Comparison of ENCODE assay signal across 13 cellular contexts in genomic region chrX:102658551-102658950, GRCh38. TPM values are rescaled to one million over a fixed set of nuclear protein-coding genes. Genes with fewer than 3 reads are reported as not detected.
A peak's percentile ranks its signal among the peaks of the same experiment; 100 is the strongest.
DNase-seq lines count a peak whose midpoint lies in the region; ATAC-seq, FAIRE-seq and TF ChIP-seq lines count a peak whose summit lies in the region.
"Had no signal": no experiment of that assay in that cellular context is flagged by ENCODE, and none has a peak within 500 bp of the region (broad histone marks: within the 10 kb centered on the region; RNA-seq: fewer than 3 reads in every experiment).

No MANE protein-coding gene starts in this region.

- intact Hi-C loops in HepG2 (cut with micrococcal nuclease; ENCODE audit: unreplicated experiment): loop anchor here (5.0 kb wide), 1 partner anchor 109 kb away; no protein-coding TSS in a partner anchor

- TF ChIP-seq POLR2A in HepG2 (IDR thresholded peaks at IDR 0.05; ENCODE audit: insufficient read depth in 1 of 2, low read depth in 2 of 2, low read length in 2 of 2) (no peak), Peyer's patch (IDR thresholded peaks at IDR 0.05) (no peak)

- H3K9me3 ChIP-seq in HepG2 (ENCODE audit: low read length) (no peaks in the 10 kb centered on the region), subcutaneous abdominal adipose tissue (ENCODE audit: control insufficient read depth in 5 of 5, low read length in 5 of 5) (peaks cover 0 to under 1% (median 0%) of the 10 kb centered on the region in 5 donors), Peyer's patch (no peaks in the 10 kb centered on the region)
- H3K9me3 ChIP-seq: SJSA1 had no signal

- H3K36me3 ChIP-seq in HepG2 (replicated peaks in 1 of 2; ENCODE audit: control insufficient read depth in 1 of 2, insufficient read depth in 2 of 2, low read length in 2 of 2): no peaks in the 10 kb centered on the region
- no peaks in the 10 kb centered on the region for H3K36me3 ChIP-seq in subcutaneous abdominal adipose tissue (ENCODE audit: control insufficient read depth in 5 of 5, insufficient read depth in 5 of 5, low read length in 5 of 5)
- H3K36me3 ChIP-seq in Peyer's patch: no peaks in the 10 kb centered on the region
- H3K36me3 ChIP-seq: SJSA1 had no signal

- no TSS peak for BruUV-seq in HepG2 (replicated peaks; lab: Mats Ljungman, UMichigan)

- H3K27ac ChIP-seq in HepG2 (ENCODE audit: extremely low read length, insufficient read depth, low read length) (no peak overlapping the region), subcutaneous abdominal adipose tissue (ENCODE audit: low read depth, low read length) (peak overlapping the region; percentile 9), Peyer's patch (no peak overlapping the region)
- H3K27ac ChIP-seq: SJSA1, VCaP had no signal

- CTCF ChIA-PET in activated naive CD4-positive, alpha-beta T cell treated with anti-CD3 and anti-CD28 coated beads, Interleukin-2, amount 10 ng/mL, durations not matched to agents 7 days and 5 days (lab: Charles Lee): no interaction called here
- CTCF ChIA-PET in HepG2 (lab: Yijun Ruan, JAX; ENCODE audit: low intra/inter-chr PET ratio, low total read pairs): no interaction called here

- TF ChIP-seq RAD21 in HepG2 (CRISPR knock-in tag; IDR thresholded peaks at IDR 0.05): no peak

- TF ChIP-seq CTCF in HepG2 (CRISPR knock-in tag; IDR thresholded peaks at IDR 0.05) (no peak), Peyer's patch (IDR thresholded peaks at IDR 0.05) (no peak)

- POLR2A ChIA-PET in HepG2 (lab: Yijun Ruan, JAX): interaction anchor here (0.7 to 1.0 kb wide), 2 partner anchors 20 to 60 kb away, joined by 3 to 7 read pairs; partner anchors contain the start of gene ARMCX5

- H3K4me2 ChIP-seq in HepG2 (ENCODE audit: low read depth, low read length): peak overlapping the region; percentile 81; the same call in 1 of the 2 replicates

- in situ Hi-C loops in HepG2 (cut with HindIII; ENCODE audit: extremely low pct_ligation_motif_present, low pct_unique_long_range_greater_than_20kb): no loop called here

- H3K4me1 Mint-ChIP-seq in activated naive CD4-positive, alpha-beta T cell treated with anti-CD3 and anti-CD28 coated beads, Interleukin-2, amount 10 ng/mL, durations not matched to agents 7 days and 5 days: peaks cover 17% of the 10 kb centered on the region
- peaks cover 19% of the 10 kb centered on the region for H3K4me1 Mint-ChIP-seq in activated naive CD8-positive, alpha-beta T cell treated with anti-CD3 and anti-CD28 coated beads, Interleukin-2, amount 50 U/mL, for 24 hours

- no peak overlapping the region for H3K27ac Mint-ChIP-seq in activated naive CD4-positive, alpha-beta T cell treated with anti-CD3 and anti-CD28 coated beads, Interleukin-2, amount 10 ng/mL, durations not matched to agents 7 days and 5 days
- no peak overlapping the region for H3K27ac Mint-ChIP-seq in activated naive CD8-positive, alpha-beta T cell treated with anti-CD3 and anti-CD28 coated beads, Interleukin-2, amount 50 U/mL, for 24 hours

- H3K9me3 Mint-ChIP-seq in activated naive CD4-positive, alpha-beta T cell treated with anti-CD3 and anti-CD28 coated beads, Interleukin-2, amount 10 ng/mL, durations not matched to agents 7 days and 5 days: peaks cover under 1% of the 10 kb centered on the region
- no peaks in the 10 kb centered on the region for H3K9me3 Mint-ChIP-seq in activated naive CD8-positive, alpha-beta T cell treated with anti-CD3 and anti-CD28 coated beads, Interleukin-2, amount 50 U/mL, for 24 hours

- H3K27me3 ChIP-seq in HepG2 (ENCODE audit: control insufficient read depth in 1 of 2, insufficient read depth in 2 of 2, low read length in 2 of 2): no peaks in the 10 kb centered on the region; a peak in 1 of 5 replicates
- H3K27me3 ChIP-seq in subcutaneous abdominal adipose tissue (ENCODE audit: control insufficient read depth in 5 of 5, insufficient read depth in 4 of 5, low read length in 5 of 5): peaks cover 0 to 4% (median 2%) of the 10 kb centered on the region in 5 donors
- H3K27me3 ChIP-seq in Peyer's patch: no peaks in the 10 kb centered on the region
- H3K27me3 ChIP-seq: SJSA1 had no signal

- no peak overlapping the region for H3K4me3 ChIP-seq in HepG2 (replicated peaks in 1 of 3; ENCODE audit: insufficient read depth in 1 of 3, low read depth in 2 of 3, low read length in 3 of 3)
- H3K4me3 ChIP-seq in subcutaneous abdominal adipose tissue (ENCODE audit: low read depth in 1 of 5, low read length in 5 of 5): no peak overlapping the region
- H3K4me3 ChIP-seq in Peyer's patch: no peak overlapping the region
- H3K4me3 ChIP-seq: lung had no signal

- H3K36me3 Mint-ChIP-seq in activated naive CD4-positive, alpha-beta T cell treated with anti-CD3 and anti-CD28 coated beads, Interleukin-2, amount 10 ng/mL, durations not matched to agents 7 days and 5 days: no peaks in the 10 kb centered on the region
- peaks cover 3% of the 10 kb centered on the region for H3K36me3 Mint-ChIP-seq in activated naive CD8-positive, alpha-beta T cell treated with anti-CD3 and anti-CD28 coated beads, Interleukin-2, amount 50 U/mL, for 24 hours (ENCODE audit: low read depth)

- H4K20me1 ChIP-seq in HepG2 (ENCODE audit: insufficient read depth, low read length): no peaks in the 10 kb centered on the region

- H2AFZ ChIP-seq in HepG2 (ENCODE audit: low read length): no peak overlapping the region

- H3K79me2 ChIP-seq in HepG2 (ENCODE audit: insufficient read depth, low read length): peaks cover 2% of the 10 kb centered on the region

- no peak for DNase-seq in activated naive CD4-positive, alpha-beta T cell treated with anti-CD3 and anti-CD28 coated beads, Interleukin-2, amount 10 ng/mL, durations not matched to agents 7 days and 5 days
- no peak for DNase-seq in activated naive CD4-positive, alpha-beta T cell treated with anti-CD3 and anti-CD28 coated beads, Interleukin-2, amount 50 U/mL, for 16 hours
- no peak for DNase-seq in activated naive CD8-positive, alpha-beta T cell treated with anti-CD3 and anti-CD28 coated beads, Interleukin-2, amount 50 U/mL, for 24 hours
- DNase-seq in HepG2 (ENCODE audit: low spot score): peak; percentile 65
- DNase-seq in Peyer's patch: no peak
- no peak for DNase-seq in cerebellar cortex (ENCODE audit: low spot score)
- DNase-seq: NCI-H1092 treated with DMSO at 0.1 percent for 48 hours, NCI-H2171 treated with DMSO at 0.1 percent for 48 hours had no signal

- 0% methylated on average over 2 of the region's 2 CpGs for WGBS in HepG2 (ENCODE audit: low lambda C conversion rate)

- FAIRE-seq in HepG2 (lab: Jason Lieb, UNC): peak; percentile 63

- TF ChIP-seq EP300 in HepG2 (IDR thresholded peaks at IDR 0.05; ENCODE audit: low read depth in 2 of 2, low read length in 2 of 2) (0 out of 4 replicates have a peak, but pooled peaks of 1 of the 2 experiments have one; percentile 11), HepG2 (CRISPR knock-in tag; IDR thresholded peaks at IDR 0.05; ENCODE audit: borderline replicate concordance) (no peak)

- H3K4me1 ChIP-seq in HepG2 (ENCODE audit: insufficient read depth, low read length) (peaks cover 12% of the 10 kb centered on the region), subcutaneous abdominal adipose tissue (ENCODE audit: control insufficient read depth in 5 of 5, insufficient read depth in 5 of 5, low read length in 5 of 5) (peaks cover 0 to 20% (median 7%) of the 10 kb centered on the region in 5 donors), Peyer's patch (no peaks in the 10 kb centered on the region)
- H3K4me1 ChIP-seq: SJSA1 had no signal

- peak overlapping the region; percentile 31 for H3K4me3 Mint-ChIP-seq in activated naive CD4-positive, alpha-beta T cell treated with anti-CD3 and anti-CD28 coated beads, Interleukin-2, amount 10 ng/mL, durations not matched to agents 7 days and 5 days
- H3K4me3 Mint-ChIP-seq in activated naive CD8-positive, alpha-beta T cell treated with anti-CD3 and anti-CD28 coated beads, Interleukin-2, amount 50 U/mL, for 24 hours: peak overlapping the region; percentile 9

- H3K9ac ChIP-seq in HepG2 (ENCODE audit: insufficient read depth, low read depth, low read length) (no peak overlapping the region; the same call in 1 of the 2 replicates), subcutaneous abdominal adipose tissue (ENCODE audit: low read length in 5 of 5) (no peak overlapping the region)

- ATAC-seq in activated naive CD8-positive, alpha-beta T cell treated with anti-CD3 and anti-CD28 coated beads, Interleukin-2, amount 50 U/mL, for 24 hours: no peak
- ATAC-seq in HepG2 (peak; percentile 78), HG02759 (IDR thresholded peaks at IDR 0.05; ENCODE audit: unreplicated experiment) (no peak)

- H3K27me3 Mint-ChIP-seq in activated naive CD4-positive, alpha-beta T cell treated with anti-CD3 and anti-CD28 coated beads, Interleukin-2, amount 10 ng/mL, durations not matched to agents 7 days and 5 days: peaks cover 5% of the 10 kb centered on the region
- H3K27me3 Mint-ChIP-seq in activated naive CD8-positive, alpha-beta T cell treated with anti-CD3 and anti-CD28 coated beads, Interleukin-2, amount 50 U/mL, for 24 hours: no peaks in the 10 kb centered on the region

RNA-seq across cellular contexts. Expression of gene GPRASP1, which starts 7.3 kb away (rescaled TPM):
- total RNA-seq in HepG2 (2016; rRNA removed; fragmentation: Illumina TruSeq; extraction: Trizol): 0.51 and 1.4 TPM in 2 replicates
- under 0.01 and 0.30 TPM in 2 replicates for total RNA-seq in HepG2 (2016; cell fraction: cytosol; rRNA removed; fragmentation: Illumina TruSeq; extraction: Trizol; ENCODE audit: low read depth)
- 0.61 and 0.95 TPM in 2 replicates for total RNA-seq in HepG2 (2016; cell fraction: insoluble cytoplasmic fraction; rRNA removed; fragmentation: Illumina TruSeq; extraction: Trizol)
- 0.03 and 0.15 TPM in 2 replicates for total RNA-seq in HepG2 (2016; cell fraction: membrane; rRNA removed; fragmentation: Illumina TruSeq; extraction: Trizol)
- total RNA-seq in HepG2 (2016; cell fraction: nucleus; rRNA removed; fragmentation: Illumina TruSeq; extraction: Trizol): 4.6 and 6.2 TPM in 2 replicates
- 0.38 and 0.39 TPM in 2 replicates for polyA plus RNA-seq in HepG2 (2011; rRNA removed)
- polyA plus RNA-seq in HepG2 (2011; cell fraction: cytosol; rRNA removed): 0.05 and 0.06 TPM in 2 replicates
- polyA plus RNA-seq in HepG2 (2011; cell fraction: nucleus; rRNA removed): 2.0 and 2.1 TPM in 2 replicates
- 0.60 and 0.69 TPM in 2 replicates for polyA plus RNA-seq in HepG2 (2012)
- 0.01 TPM in 1 of 2 replicates, not detected in the other for polyA plus RNA-seq in HepG2 (2016; cell fraction: cytosol; fragmentation: Illumina TruSeq; extraction: Trizol; ENCODE audit: low read depth)
- polyA plus RNA-seq in HepG2 (2016; cell fraction: insoluble cytoplasmic fraction; fragmentation: Illumina TruSeq; extraction: Trizol; ENCODE audit: low read depth): 0.21 and 0.26 TPM in 2 replicates
- polyA plus RNA-seq in HepG2 (2016; cell fraction: membrane; fragmentation: Illumina TruSeq; extraction: Trizol; ENCODE audit: low read depth): 0.03 and 0.05 TPM in 2 replicates
- 2.7 and 3.2 TPM in 2 replicates for polyA plus RNA-seq in HepG2 (2016; cell fraction: nucleus; fragmentation: Illumina TruSeq; extraction: Trizol; ENCODE audit: insufficient read depth, low read depth)
- 0.87 and 1.0 TPM in 2 replicates for polyA minus RNA-seq in HepG2 (2011; rRNA and poly(A)+ RNA removed; ENCODE audit: low replicate concordance)
- polyA minus RNA-seq in HepG2 (2011; cell fraction: cytosol; rRNA and poly(A)+ RNA removed): 0.09 and 0.10 TPM in 2 replicates
- 7.3 and 10.4 TPM in 2 replicates for polyA minus RNA-seq in HepG2 (2011; cell fraction: nucleus; rRNA and poly(A)+ RNA removed)
- total RNA-seq in Peyer's patch: 10 to 100 TPM in 1 of 4 donors, 1 to 10 TPM in 3; 3.5 to 14.9 (median 5.8) TPM

RNA-seq across cellular contexts. Expression of gene GPRASP2, which starts 53.7 kb away (rescaled TPM):
- total RNA-seq in HepG2 (2016; rRNA removed; fragmentation: Illumina TruSeq; extraction: Trizol): 1.3 and 1.6 TPM in 2 replicates
- 0.09 and 0.10 TPM in 2 replicates for total RNA-seq in HepG2 (2016; cell fraction: cytosol; rRNA removed; fragmentation: Illumina TruSeq; extraction: Trizol; ENCODE audit: low read depth)
- total RNA-seq in HepG2 (2016; cell fraction: insoluble cytoplasmic fraction; rRNA removed; fragmentation: Illumina TruSeq; extraction: Trizol): 1.0 and 2.5 TPM in 2 replicates
- total RNA-seq in HepG2 (2016; cell fraction: membrane; rRNA removed; fragmentation: Illumina TruSeq; extraction: Trizol): 0.40 and 0.59 TPM in 2 replicates
- total RNA-seq in HepG2 (2016; cell fraction: nucleus; rRNA removed; fragmentation: Illumina TruSeq; extraction: Trizol): 1.1 and 1.2 TPM in 2 replicates
- polyA plus RNA-seq in HepG2 (2011; rRNA removed): 0.55 and 0.63 TPM in 2 replicates
- 0.27 and 0.40 TPM in 2 replicates for polyA plus RNA-seq in HepG2 (2011; cell fraction: cytosol; rRNA removed)
- 0.24 and 0.29 TPM in 2 replicates for polyA plus RNA-seq in HepG2 (2011; cell fraction: nucleus; rRNA removed)
- polyA plus RNA-seq in HepG2 (2012): 0.40 and 0.56 TPM in 2 replicates
- polyA plus RNA-seq in HepG2 (2016; cell fraction: cytosol; fragmentation: Illumina TruSeq; extraction: Trizol; ENCODE audit: low read depth): 0.05 TPM in 2 replicates
- 0.93 and 0.97 TPM in 2 replicates for polyA plus RNA-seq in HepG2 (2016; cell fraction: insoluble cytoplasmic fraction; fragmentation: Illumina TruSeq; extraction: Trizol; ENCODE audit: low read depth)
- polyA plus RNA-seq in HepG2 (2016; cell fraction: membrane; fragmentation: Illumina TruSeq; extraction: Trizol; ENCODE audit: low read depth): 0.09 and 0.10 TPM in 2 replicates
- polyA plus RNA-seq in HepG2 (2016; cell fraction: nucleus; fragmentation: Illumina TruSeq; extraction: Trizol; ENCODE audit: insufficient read depth, low read depth): 1.2 and 1.4 TPM in 2 replicates
- 0.63 and 1.3 TPM in 2 replicates for polyA minus RNA-seq in HepG2 (2011; rRNA and poly(A)+ RNA removed; ENCODE audit: low replicate concordance)
- 0.35 and 0.59 TPM in 2 replicates for polyA minus RNA-seq in HepG2 (2011; cell fraction: cytosol; rRNA and poly(A)+ RNA removed)
- 1.0 and 1.7 TPM in 2 replicates for polyA minus RNA-seq in HepG2 (2011; cell fraction: nucleus; rRNA and poly(A)+ RNA removed)
- total RNA-seq in Peyer's patch: 1 to 10 TPM; 1.7 to 3.9 (median 1.9) TPM

RNA-seq across cellular contexts. Expression of gene ARMCX5, which starts 59.2 kb away (rescaled TPM):
- total RNA-seq in HepG2 (2016; rRNA removed; fragmentation: Illumina TruSeq; extraction: Trizol): 14.2 and 14.4 TPM in 2 replicates
- total RNA-seq in HepG2 (2016; cell fraction: cytosol; rRNA removed; fragmentation: Illumina TruSeq; extraction: Trizol; ENCODE audit: low read depth): 1.2 and 1.6 TPM in 2 replicates
- 13.4 and 13.5 TPM in 2 replicates for total RNA-seq in HepG2 (2016; cell fraction: insoluble cytoplasmic fraction; rRNA removed; fragmentation: Illumina TruSeq; extraction: Trizol)
- total RNA-seq in HepG2 (2016; cell fraction: membrane; rRNA removed; fragmentation: Illumina TruSeq; extraction: Trizol): 3.9 TPM in 2 replicates
- total RNA-seq in HepG2 (2016; cell fraction: nucleus; rRNA removed; fragmentation: Illumina TruSeq; extraction: Trizol): 17.6 and 17.8 TPM in 2 replicates
- 9.1 and 9.3 TPM in 2 replicates for polyA plus RNA-seq in HepG2 (2011; rRNA removed)
- 5.9 and 7.2 TPM in 2 replicates for polyA plus RNA-seq in HepG2 (2011; cell fraction: cytosol; rRNA removed)
- polyA plus RNA-seq in HepG2 (2011; cell fraction: nucleus; rRNA removed): 9.5 and 10.1 TPM in 2 replicates
- 5.1 and 6.8 TPM in 2 replicates for polyA plus RNA-seq in HepG2 (2012)
- polyA plus RNA-seq in HepG2 (2016; cell fraction: cytosol; fragmentation: Illumina TruSeq; extraction: Trizol; ENCODE audit: low read depth): 0.43 and 0.46 TPM in 2 replicates
- polyA plus RNA-seq in HepG2 (2016; cell fraction: insoluble cytoplasmic fraction; fragmentation: Illumina TruSeq; extraction: Trizol; ENCODE audit: low read depth): 10.7 and 11.4 TPM in 2 replicates
- 1.7 and 2.1 TPM in 2 replicates for polyA plus RNA-seq in HepG2 (2016; cell fraction: membrane; fragmentation: Illumina TruSeq; extraction: Trizol; ENCODE audit: low read depth)
- polyA plus RNA-seq in HepG2 (2016; cell fraction: nucleus; fragmentation: Illumina TruSeq; extraction: Trizol; ENCODE audit: insufficient read depth, low read depth): 10.4 and 12.4 TPM in 2 replicates
- polyA minus RNA-seq in HepG2 (2011; rRNA and poly(A)+ RNA removed; ENCODE audit: low replicate concordance): 14.8 and 18.8 TPM in 2 replicates
- 5.3 and 11.2 TPM in 2 replicates for polyA minus RNA-seq in HepG2 (2011; cell fraction: cytosol; rRNA and poly(A)+ RNA removed)
- 18.0 and 21.3 TPM in 2 replicates for polyA minus RNA-seq in HepG2 (2011; cell fraction: nucleus; rRNA and poly(A)+ RNA removed)
- 10 to 100 TPM; 12.4 to 20.0 (median 14.7) TPM for total RNA-seq in Peyer's patch
